7 cellular contexts compared by ENCODE assay signal in the genomic region with DNA sequence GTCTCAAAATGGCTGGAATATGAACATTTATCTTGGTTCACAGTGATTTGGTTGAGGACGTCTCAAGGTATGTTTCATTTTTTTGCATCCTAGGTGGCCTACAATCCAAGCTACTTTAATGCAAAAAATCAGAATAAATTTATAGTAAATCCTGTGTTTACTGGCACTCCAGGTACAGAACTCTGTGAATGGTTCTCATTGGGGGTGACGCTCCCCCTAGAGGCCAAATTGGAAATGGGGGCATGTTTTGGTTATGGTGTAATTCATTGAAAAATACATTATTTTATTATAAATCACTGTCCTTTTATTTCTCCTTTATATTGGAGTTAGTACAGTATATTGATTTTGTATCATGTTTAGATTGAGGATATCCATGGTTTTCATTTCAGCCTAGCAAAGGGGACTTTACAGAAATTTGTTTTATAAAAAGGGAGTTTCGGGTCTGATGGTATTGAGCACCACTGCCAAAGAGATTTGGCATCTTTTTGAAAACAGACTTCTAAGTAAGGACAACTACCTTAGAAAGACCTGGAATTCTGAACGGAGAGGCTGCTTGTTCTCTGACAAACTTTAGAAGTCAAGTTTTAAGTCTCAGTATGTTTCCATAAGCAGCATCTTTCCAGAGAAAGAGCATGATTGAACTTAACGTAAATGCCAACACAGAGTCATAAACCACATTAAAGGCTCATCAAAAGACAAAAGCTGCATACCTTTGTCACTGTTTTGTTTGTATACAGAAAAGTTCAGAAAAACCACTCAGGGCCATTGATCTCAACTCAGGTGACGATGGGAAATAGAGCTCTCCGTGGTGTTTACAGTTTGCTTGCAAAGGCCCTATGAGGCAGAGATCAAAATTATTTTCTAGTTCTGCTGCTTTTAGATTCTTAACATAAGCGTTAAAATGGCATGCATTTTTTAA. TPM values are rescaled to one million over a fixed set of nuclear protein-coding genes. Genes with fewer than 3 reads are reported as not detected.
DNase-seq lines count a peak whose midpoint lies in the region; ATAC-seq and TF ChIP-seq lines count a peak whose summit lies in the region.

No MANE protein-coding gene starts in this region.

- H3K4me3 ChIP-seq in ascending aorta (no peak overlapping the region), lower lobe of right lung (no peak overlapping the region), aorta (ENCODE audit: low read length in 2 of 2) (no peak overlapping the region)

- no peak overlapping the region for H3K27ac ChIP-seq in ascending aorta
- no peak overlapping the region for H3K27ac ChIP-seq in lower lobe of right lung
- no peak overlapping the region for H3K27ac ChIP-seq in aorta (ENCODE audit: low read depth in 1 of 2, low read length in 2 of 2)

- peak; percentile 45 for TF ChIP-seq CTCF in GM12874 (IDR thresholded peaks at IDR 0.05; ENCODE audit: insufficient read depth, low read depth, low read length)
- peak; percentile 36 to 60 (median 40) for TF ChIP-seq CTCF in ascending aorta (IDR thresholded peaks at IDR 0.05)
- TF ChIP-seq CTCF in lower lobe of right lung (IDR thresholded peaks at IDR 0.05): peak; percentile 60

- DNase-seq in OCI-M1 (lab: John Stamatoyannopoulos, UW) (peak; percentile 49), ascending aorta (ENCODE audit: low spot score in 2 of 2) (no peak), lower lobe of right lung (no peak), kidney tubule cell (ENCODE audit: low spot score) (no peak), aorta (no peak), NCI-H146 (lab: John Stamatoyannopoulos, UW) (no peak)

- H3K27me3 ChIP-seq in ascending aorta (no peaks in the 10 kb centered on the region), lower lobe of right lung (ENCODE audit: low read depth) (no peaks in the 10 kb centered on the region), aorta (ENCODE audit: control insufficient read depth in 1 of 2, insufficient read depth in 2 of 2, low read length in 1 of 2) (no peaks in the 10 kb centered on the region)

- H3K9me3 ChIP-seq in ascending aorta (no peaks in the 10 kb centered on the region), lower lobe of right lung (no peaks in the 10 kb centered on the region), aorta (ENCODE audit: control insufficient read depth, low read length) (no peaks in the 10 kb centered on the region)

- intact Hi-C loops in ascending aorta (cut with DNase I) (loop anchor here (5.0 kb wide), 2 partner anchors 221 to 626 kb away; no protein-coding TSS in a partner anchor), lower lobe of right lung (cut with DNase I) (no loop called here), aorta (cut with DNase I) (loop anchor here in 1 of 2 donors (5.0 to 10.0 kb wide), 2 partner anchors 223 to 626 kb away; a partner anchor contains a TSS)

- H3K36me3 ChIP-seq in ascending aorta: no peaks in the 10 kb centered on the region
- no peaks in the 10 kb centered on the region for H3K36me3 ChIP-seq in lower lobe of right lung
- no peaks in the 10 kb centered on the region for H3K36me3 ChIP-seq in aorta (ENCODE audit: control insufficient read depth in 1 of 2, insufficient read depth in 2 of 2, low read length in 1 of 2)

- WGBS in aorta, 2 donors: 59 to 72% methylated on average over 8 of the region's 8 CpGs

- H3K4me1 ChIP-seq in ascending aorta (no peaks in the 10 kb centered on the region), lower lobe of right lung (no peaks in the 10 kb centered on the region), aorta (ENCODE audit: control insufficient read depth in 1 of 2, insufficient read depth in 2 of 2, low read length in 2 of 2) (no peaks in the 10 kb centered on the region)

- ATAC-seq in lower lobe of right lung: no peak
- ATAC-seq in aorta (ENCODE audit: low FRiP score): no peak

RNA-seq across cellular contexts. Expression of a gene that starts 19.4 kb away (rescaled TPM):
- total RNA-seq in ascending aorta (7.3 TPM), lower lobe of right lung (29.7 TPM), aorta (10 to 100 TPM; 13.6 to 20.5 TPM)
- polyA plus RNA-seq in aorta: 1 to 10 TPM; 5.5 to 8.4 TPM
